Comparison of ENCODE assay signal across 9 cellular contexts in genomic region chr2:28594029-28594368, GRCh38.
DNase-seq lines count a peak whose midpoint lies in the region; ATAC-seq, FAIRE-seq and TF ChIP-seq lines count a peak whose summit lies in the region.
"Had no signal": no experiment of that assay in that cellular context is flagged by ENCODE, and none has a peak within 500 bp of the region (broad histone marks: within the 10 kb centered on the region; RNA-seq: fewer than 3 reads in every experiment).

No MANE protein-coding gene starts in this region.

- peaks cover 4% of the 10 kb centered on the region for H3K4me1 ChIP-seq in GM23338 (ENCODE audit: insufficient read depth)
- 0 out of 2 replicates have a peak, but pooled peaks cover 3% of the 10 kb centered on the region for H3K4me1 ChIP-seq in GM12878 (ENCODE audit: control insufficient read depth, insufficient read depth, low read length)

- H3K27me3 Mint-ChIP-seq in GM23338 (ENCODE audit: insufficient read depth, low read depth, poor library complexity), result peaks cover 10% of the 10 kb centered on the region
- peaks cover 0 to 3% of the 10 kb centered on the region in 2 donors for H3K27me3 Mint-ChIP-seq in natural killer cell treated with Interleukin-12 subunit alpha and Interleukin-12 subunit beta and Interleukin-15 and Interleukin-18, amount 100 ng/mL, for 72 hours

- TF ChIP-seq EP300 in GM12878 (IDR thresholded peaks at IDR 0.05; ENCODE audit: borderline replicate concordance in 1 of 2, control insufficient read depth in 1 of 2, low read depth in 2 of 2, low read length in 2 of 2), result no peak

- H3K9ac ChIP-seq in GM12878 (ENCODE audit: control insufficient read depth, insufficient read depth, low read length), result no peak overlapping the region

- FAIRE-seq in GM12878 (lab: Jason Lieb, UNC), result no peak

- TF ChIP-seq RAD21 in GM12878 (IDR thresholded peaks at IDR 0.05; ENCODE audit: insufficient read depth, low read depth, low read length), result no peak

- H3K79me2 ChIP-seq in GM23338 (replicated peaks; ENCODE audit: insufficient read depth) (no peaks in the 10 kb centered on the region), GM12878 (ENCODE audit: control insufficient read depth, insufficient read depth, low read length) (no peaks in the 10 kb centered on the region)

- no TSS peak for BruUV-seq in GM12878 (replicated peaks; lab: Mats Ljungman, UMichigan)

- CTCF ChIA-PET in GM12878 (lab: Yijun Ruan, JAX), result interaction anchor here (0.7 to 6.3 kb wide), 58 partner anchors 10 to 1155 kb away, joined by 3 to 155 read pairs (median 4); partner anchors contain the start of genes PPP1CB and TRMT61B

- DNase-seq in GM23338 (ENCODE audit: low spot score) (no peak), GM12878 (ENCODE audit: low read depth, low spot score) (no peak), RKO (ENCODE audit: low spot score) (no peak), iPS-NIHi11 (ENCODE audit: low spot score) (no peak)
- no peak for DNase-seq in natural killer cell treated with Interleukin-12 subunit alpha and Interleukin-12 subunit beta and Interleukin-15 and Interleukin-18, amount 100 ng/mL, for 72 hours (ENCODE audit: low spot score)
- DNase-seq: activated gamma-delta T cell had no signal

- no peaks in the 10 kb centered on the region for H3F3A ChIP-seq in GM23338 (replicated peaks; ENCODE audit: low read depth)

- TF ChIP-seq POLR2A in GM12878 (IDR thresholded peaks at IDR 0.05; ENCODE audit: low read depth, low read length), result no peak

- H2AFZ ChIP-seq in GM23338 (peak overlapping the region; percentile 75), GM12878 (ENCODE audit: control insufficient read depth, low read depth, low read length) (peak overlapping the region; percentile 77; the same call in 1 of the 2 replicates)

- H4K20me1 ChIP-seq in GM23338 (replicated peaks; ENCODE audit: insufficient read depth) (no peaks in the 10 kb centered on the region), GM12878 (ENCODE audit: control insufficient read depth, insufficient read depth) (no peaks in the 10 kb centered on the region)

- H3K36me3 Mint-ChIP-seq in GM23338 (ENCODE audit: low read depth), result no peaks in the 10 kb centered on the region
- no peaks in the 10 kb centered on the region for H3K36me3 Mint-ChIP-seq in natural killer cell treated with Interleukin-12 subunit alpha and Interleukin-12 subunit beta and Interleukin-15 and Interleukin-18, amount 100 ng/mL, for 72 hours

- peak overlapping the region; percentile 40 for H3K27ac ChIP-seq in C4-2B
- no peak overlapping the region for H3K27ac ChIP-seq in GM23338 (ENCODE audit: low read depth)
- H3K27ac ChIP-seq in GM12878 (ENCODE audit: control insufficient read depth, insufficient read depth), result no peak overlapping the region

- ATAC-seq in GM23338, result no peak
- ATAC-seq in GM12878, result peak; percentile 18
- ATAC-seq in natural killer cell treated with Interleukin-12 subunit alpha and Interleukin-12 subunit beta and Interleukin-15 and Interleukin-18, amount 100 ng/mL, for 72 hours, result no peak
- ATAC-seq in HG03457 (IDR thresholded peaks at IDR 0.05; ENCODE audit: unreplicated experiment), result no peak
- no peak for ATAC-seq in HG03097 (IDR thresholded peaks at IDR 0.05; ENCODE audit: low FRiP score, unreplicated experiment)

- no peaks in the 10 kb centered on the region for H3K9me2 ChIP-seq in GM23338 (ENCODE audit: insufficient read depth)

- peaks cover 32% of the 10 kb centered on the region for H3K4me1 Mint-ChIP-seq in GM23338
- H3K4me1 Mint-ChIP-seq in natural killer cell treated with Interleukin-12 subunit alpha and Interleukin-12 subunit beta and Interleukin-15 and Interleukin-18, amount 100 ng/mL, for 72 hours (ENCODE audit: low read depth in 2 of 2), result peaks cover 14 to 18% of the 10 kb centered on the region in 2 donors

- RAD21 ChIA-PET in GM12878 (lab: Charles Lee; ENCODE audit: unreplicated experiment), result interaction anchor here (0.7 to 4.7 kb wide), 30 partner anchors 10 to 366 kb away, joined by 3 to 61 read pairs (median 4); partner anchors contain the start of genes PPP1CB and TRMT61B

- H3K36me3 ChIP-seq in GM23338 (ENCODE audit: insufficient read depth) (no peaks in the 10 kb centered on the region), GM12878 (ENCODE audit: control insufficient read depth in 2 of 2, insufficient read depth in 2 of 2, low read length in 1 of 2) (no peaks in the 10 kb centered on the region)

- POLR2A ChIA-PET in GM12878 (lab: Charles Lee), result interaction anchor here (1.0 to 2.8 kb wide), 3 partner anchors 154 to 162 kb away, joined by 4 to 16 read pairs (median 7); partner anchors contain the start of gene PPP1CB

- WGBS in GM12878 (ENCODE audit: insufficient coverage, insufficient replicate concordance, low lambda C conversion rate, missing lambda C conversion rate), result 45% methylated on average over 12 of the region's 12 CpGs

- H3K9me3 ChIP-seq in GM12878 (replicated peaks; ENCODE audit: control insufficient read depth, insufficient read depth, low read length), result no peaks in the 10 kb centered on the region

- intact Hi-C loops in GM12878 (cut with micrococcal nuclease; ENCODE audit: unreplicated experiment), result loop anchor here (1.0 kb wide), 1 partner anchor 159 kb away; no protein-coding TSS in a partner anchor

- in situ Hi-C loops in GM12878 (cut with MboI), result no loop called here

- H3K27ac Mint-ChIP-seq in GM23338, result no peak overlapping the region
- H3K27ac Mint-ChIP-seq in natural killer cell treated with Interleukin-12 subunit alpha and Interleukin-12 subunit beta and Interleukin-15 and Interleukin-18, amount 100 ng/mL, for 72 hours, result peak overlapping the region; percentile 77 to 95

- TF ChIP-seq CTCF in C4-2B (conservative IDR thresholded peaks at IDR 0.05) (no peak), GM23338 (conservative IDR thresholded peaks at IDR 0.05; ENCODE audit: low read depth in 2 of 2) (no peak), GM12878 (IDR thresholded peaks at IDR 0.05 in 2 of 3, conservative IDR thresholded peaks at IDR 0.05 in 1 of 3; ENCODE audit: control insufficient read depth in 2 of 3, extremely low read depth in 1 of 3, insufficient read depth in 1 of 3, low read depth in 3 of 3, low read length in 3 of 3) (no peak)

- H3K9me3 Mint-ChIP-seq in GM23338, result no peaks in the 10 kb centered on the region
- no peaks in the 10 kb centered on the region for H3K9me3 Mint-ChIP-seq in natural killer cell treated with Interleukin-12 subunit alpha and Interleukin-12 subunit beta and Interleukin-15 and Interleukin-18, amount 100 ng/mL, for 72 hours

- peak overlapping the region; percentile 44; the same call in 1 of the 2 replicates for H3K4me2 ChIP-seq in GM23338
- H3K4me2 ChIP-seq in GM12878 (ENCODE audit: control insufficient read depth, insufficient read depth), result 0 out of 2 replicates have a peak overlapping the region, but pooled peaks have one; percentile 40

- no peak overlapping the region; the same call in 2 of the 3 replicates for H3K4me3 Mint-ChIP-seq in GM23338
- peak overlapping the region; percentile 74 for H3K4me3 Mint-ChIP-seq in natural killer cell treated with Interleukin-12 subunit alpha and Interleukin-12 subunit beta and Interleukin-15 and Interleukin-18, amount 100 ng/mL, for 72 hours

- H3K4me3 ChIP-seq in GM23338 (no peak overlapping the region), GM12878 (no peak overlapping the region)

- SMC1A ChIA-PET in GM12878 (lab: Charles Lee; ENCODE audit: uncharacterized antibody, unreplicated experiment), result interaction anchor here (0.6 to 3.2 kb wide), 41 partner anchors 9 to 286 kb away, joined by 3 to 36 read pairs (median 5); partner anchors contain the start of genes PPP1CB and TRMT61B

- H3K27me3 ChIP-seq in GM23338 (ENCODE audit: insufficient read depth), result no peaks in the 10 kb centered on the region
- no peaks in the 10 kb centered on the region; a peak in 1 of 4 replicates for H3K27me3 ChIP-seq in GM12878 (replicated peaks in 1 of 2; ENCODE audit: control insufficient read depth in 2 of 2, insufficient read depth in 2 of 2, low read length in 1 of 2)

TF ChIP-seq in GM23338, 12 proteins besides CTCF, POLR2A, EP300 and RAD21 (continues in another document):
- TF ChIP-seq ETS1 (IDR thresholded peaks at IDR 0.05), result no peak

TF ChIP-seq in GM12878, 131 proteins besides CTCF, POLR2A, EP300 and RAD21:
- TF ChIP-seq BCL3 (IDR thresholded peaks at IDR 0.05; ENCODE audit: borderline replicate concordance, insufficient read depth, low read depth, low read length, poor library complexity, severe bottlenecking) (peak; percentile 74), NFIC (IDR thresholded peaks at IDR 0.05; ENCODE audit: low read depth, low read length) (0 out of 2 replicates have a peak, but pooled peaks have one; percentile 24), MYB (IDR thresholded peaks at IDR 0.05; ENCODE audit: borderline replicate concordance, low read depth, low read length) (no peak), USF2 (IDR thresholded peaks at IDR 0.05; ENCODE audit: borderline replicate concordance, low read depth, low read length) (no peak)
